In the genomic region with DNA sequence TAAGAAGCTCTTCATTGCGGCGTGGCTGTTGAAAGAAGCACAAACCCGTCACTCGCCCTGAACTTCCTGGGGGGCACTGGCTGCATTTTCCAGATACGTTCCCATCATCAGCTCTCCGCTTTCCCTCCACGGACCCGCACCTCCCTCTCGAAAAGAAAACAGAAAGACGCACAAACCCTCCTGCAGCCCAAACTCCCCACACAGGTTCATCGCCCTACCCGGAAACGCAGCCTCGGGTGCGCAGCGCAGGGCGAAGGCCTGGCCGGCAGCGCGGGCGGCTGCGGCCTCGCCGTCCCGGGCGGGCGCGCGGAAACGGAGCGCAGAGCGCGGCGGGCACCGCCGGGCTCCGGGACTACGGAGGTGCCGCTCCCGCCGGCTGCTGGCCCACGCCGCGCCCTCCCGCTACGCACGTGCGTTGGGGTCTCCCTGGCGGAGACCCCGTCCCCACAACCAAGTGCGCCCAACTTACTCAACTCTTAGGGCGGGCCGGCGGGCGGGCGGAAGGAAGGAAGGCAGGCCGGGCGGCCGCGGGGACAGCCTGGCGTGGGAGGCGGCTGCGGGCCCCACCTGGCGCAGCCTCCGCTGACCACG, we compare ENCODE assay signal across 8 cellular contexts. TPM values are rescaled to one million over a fixed set of nuclear protein-coding genes. Genes with fewer than 3 reads are reported as not detected.
DNase-seq lines count a peak whose midpoint lies in the region; ATAC-seq and TF ChIP-seq lines count a peak whose summit lies in the region.

No MANE protein-coding gene starts in this region.

- no peaks in the 10 kb centered on the region for H3K27me3 Mint-ChIP-seq in activated CD4-positive, alpha-beta memory T cell treated with anti-CD3 and anti-CD28 coated beads, Interleukin-2, amount 10 ng/mL, durations not matched to agents 7 days and 5 days

- TF ChIP-seq CTCF in GM06990 (IDR thresholded peaks at IDR 0.05; ENCODE audit: insufficient read depth, low read length, poor library complexity, severe bottlenecking) (no peak), mucosa of descending colon (IDR thresholded peaks at IDR 0.05) (no peak)

- H3K4me1 Mint-ChIP-seq in activated CD4-positive, alpha-beta memory T cell treated with anti-CD3 and anti-CD28 coated beads, Interleukin-2, amount 10 ng/mL, durations not matched to agents 7 days and 5 days = peaks cover 59% of the 10 kb centered on the region

- H3K36me3 ChIP-seq in GM06990 (ENCODE audit: control insufficient read depth, insufficient read depth, low read length) (peaks cover 1% of the 10 kb centered on the region), endocrine pancreas (ENCODE audit: control insufficient read depth, insufficient read depth, low read length) (no peaks in the 10 kb centered on the region), mucosa of descending colon (ENCODE audit: low read depth) (no peaks in the 10 kb centered on the region), stomach smooth muscle (ENCODE audit: control insufficient read depth in 2 of 2, insufficient read depth in 2 of 2, low read length in 2 of 2) (peaks cover 3 to 8% of the 10 kb centered on the region in 2 donors)

- intact Hi-C loops in mucosa of descending colon (cut with DNase I, micrococcal nuclease) = no loop called here

- peaks cover 17% of the 10 kb centered on the region for H3K4me1 ChIP-seq in endocrine pancreas (ENCODE audit: control insufficient read depth, insufficient read depth, low read length)
- peaks cover 8% of the 10 kb centered on the region for H3K4me1 ChIP-seq in mucosa of descending colon (ENCODE audit: low read depth)
- H3K4me1 ChIP-seq in stomach smooth muscle (ENCODE audit: control insufficient read depth, insufficient read depth, low read length) = peaks cover 10% of the 10 kb centered on the region

- ATAC-seq in GM21576 (IDR thresholded peaks at IDR 0.05; ENCODE audit: unreplicated experiment) (peak; percentile 40), mucosa of descending colon (peak; percentile 72)

- DNase-seq in GM06990 (ENCODE audit: extremely low read depth, insufficient read length) = peak; percentile 75
- DNase-seq in KBM-7 = peak; percentile 55
- peak; percentile 66 for DNase-seq in activated CD4-positive, alpha-beta memory T cell treated with anti-CD3 and anti-CD28 coated beads, Interleukin-2, amount 10 ng/mL, durations not matched to agents 7 days and 5 days
- peak; percentile 38 to 77 (median 68) for DNase-seq in mucosa of descending colon
- no peak for DNase-seq in NCI-H1930 (lab: John Stamatoyannopoulos, UW)

- no peaks in the 10 kb centered on the region for H3K9me3 Mint-ChIP-seq in activated CD4-positive, alpha-beta memory T cell treated with anti-CD3 and anti-CD28 coated beads, Interleukin-2, amount 10 ng/mL, durations not matched to agents 7 days and 5 days

- POLR2A ChIA-PET in activated CD4-positive, alpha-beta memory T cell treated with anti-CD3 and anti-CD28 coated beads, Interleukin-2, amount 10 ng/mL, durations not matched to agents 7 days and 5 days (lab: Charles Lee) = interaction anchor here (0.6 to 4.0 kb wide), 27 partner anchors 8 to 951 kb away, joined by 3 to 48 read pairs (median 9); partner anchors contain the start of genes ARF5, GCC1 and SND1

- in situ Hi-C loops in KBM-7 (cut with MboI; ENCODE audit: low pct_unique_long_range_greater_than_20kb, low sequenced_read_pairs) = no loop called here

- H3K4me3 ChIP-seq in GM06990 (replicated peaks; ENCODE audit: low read depth, low read length) = peak overlapping the region; percentile 96
- H3K4me3 ChIP-seq in endocrine pancreas (ENCODE audit: control insufficient read depth, insufficient read depth, low read length) = peak overlapping the region; percentile 93
- H3K4me3 ChIP-seq in mucosa of descending colon = peak overlapping the region; percentile 91
- H3K4me3 ChIP-seq in stomach smooth muscle (ENCODE audit: low read length in 2 of 2) = peak overlapping the region; percentile 80 to 87

- peak overlapping the region; percentile 99 for H3K4me3 Mint-ChIP-seq in activated CD4-positive, alpha-beta memory T cell treated with anti-CD3 and anti-CD28 coated beads, Interleukin-2, amount 10 ng/mL, durations not matched to agents 7 days and 5 days

- H3K27ac Mint-ChIP-seq in activated CD4-positive, alpha-beta memory T cell treated with anti-CD3 and anti-CD28 coated beads, Interleukin-2, amount 10 ng/mL, durations not matched to agents 7 days and 5 days = peak overlapping the region; percentile 98

- CTCF ChIA-PET in activated CD4-positive, alpha-beta memory T cell treated with anti-CD3 and anti-CD28 coated beads, Interleukin-2, amount 10 ng/mL, durations not matched to agents 7 days and 5 days (lab: Charles Lee) = interaction anchor here (0.6 to 3.7 kb wide), 8 partner anchors 13 to 588 kb away, joined by 3 to 16 read pairs (median 4); no protein-coding TSS in a partner anchor

- no peaks in the 10 kb centered on the region for H3K27me3 ChIP-seq in GM06990 (replicated peaks; ENCODE audit: control insufficient read depth, insufficient read depth, low read length)
- no peaks in the 10 kb centered on the region for H3K27me3 ChIP-seq in endocrine pancreas (ENCODE audit: control insufficient read depth, insufficient read depth, low read length)
- no peaks in the 10 kb centered on the region for H3K27me3 ChIP-seq in stomach smooth muscle (ENCODE audit: control insufficient read depth in 1 of 2, insufficient read depth in 2 of 2, low read length in 2 of 2)

- H3K36me3 Mint-ChIP-seq in activated CD4-positive, alpha-beta memory T cell treated with anti-CD3 and anti-CD28 coated beads, Interleukin-2, amount 10 ng/mL, durations not matched to agents 7 days and 5 days (ENCODE audit: low read depth) = peaks cover 43% of the 10 kb centered on the region

- H3K9ac ChIP-seq in endocrine pancreas (ENCODE audit: control insufficient read depth, insufficient read depth, low read length) (peak overlapping the region; percentile 93), stomach smooth muscle (ENCODE audit: low read length in 2 of 2) (peak overlapping the region; percentile 83 to 93)

- H3K9me3 ChIP-seq in endocrine pancreas (ENCODE audit: control insufficient read depth, low read length) (no peaks in the 10 kb centered on the region), mucosa of descending colon (no peaks in the 10 kb centered on the region), stomach smooth muscle (ENCODE audit: control insufficient read depth in 2 of 2, low read length in 2 of 2) (no peaks in the 10 kb centered on the region)

- H3K27ac ChIP-seq in stomach smooth muscle (ENCODE audit: low read length) = peak overlapping the region; percentile 93

RNA-seq across cellular contexts. Expression of gene ZNF800, which starts 0.8 kb away (rescaled TPM):
- total RNA-seq in activated CD4-positive, alpha-beta memory T cell treated with anti-CD3 and anti-CD28 coated beads, Interleukin-2, amount 10 ng/mL, durations not matched to agents 7 days and 5 days = 10 to 100 TPM; 37.2 to 38.0 TPM
- total RNA-seq in mucosa of descending colon = 10 to 100 TPM; 26.9 to 38.7 (median 35.6) TPM

Comparison
In these comparisons a context has a peak if more than half of its experiments do, and no peak if none do; other contexts are left out.
1. DNase-seq: peak in GM06990 (single experiment), KBM-7 (single experiment), activated CD4-positive, alpha-beta memory T cell treated with anti-CD3 and anti-CD28 coated beads, Interleukin-2, amount 10 ng/mL, durations not matched to agents 7 days and 5 days (single experiment) and mucosa of descending colon (3 of 3); none in NCI-H1930 (0 of 2).
2. Peak in every context shown above with its lines, with median percentiles within 50 percentile points of each other: H3K4me3 ChIP-seq.